In the genomic region with DNA sequence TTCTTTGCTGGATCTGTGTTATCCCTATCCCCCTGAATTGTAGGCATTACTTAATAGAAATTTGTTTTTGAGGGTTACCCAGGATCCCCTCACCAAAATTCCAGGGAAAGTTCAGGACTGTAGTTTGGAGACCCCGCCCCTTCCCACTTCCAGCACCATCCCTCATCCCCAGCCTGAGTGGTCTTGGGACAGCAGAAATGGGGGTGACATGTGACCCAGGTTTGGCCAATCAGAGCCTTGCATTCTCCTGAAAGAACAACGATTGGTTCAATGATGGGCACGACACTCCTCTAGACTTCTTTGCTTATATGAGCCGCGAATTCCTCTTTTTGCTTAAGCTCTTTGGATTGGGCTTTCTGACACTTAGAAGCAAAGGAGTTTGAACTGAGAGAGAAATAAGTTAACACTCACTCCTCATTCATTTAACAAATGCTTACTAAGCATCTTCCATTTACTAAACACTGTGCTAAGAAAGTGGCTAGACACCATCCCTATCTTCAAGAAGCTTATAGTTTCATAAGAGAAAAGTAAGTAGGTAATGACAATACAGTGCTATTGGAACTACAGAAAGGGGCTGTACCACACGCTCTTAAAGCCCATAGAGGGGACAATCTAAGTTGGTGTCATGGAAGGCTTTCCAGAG, we compare ENCODE assay signal across 1 cellular context.
TF ChIP-seq lines count a peak whose summit lies in the region.

No MANE protein-coding gene starts in this region.

TF ChIP-seq in HepG2, 621 proteins besides CTCF, POLR2A, EP300 and RAD21:
- no peak for TF ChIP-seq CREB1 (IDR thresholded peaks at IDR 0.05)
- TF ChIP-seq CREB1 (CRISPR knock-in tag; IDR thresholded peaks at IDR 0.05): no peak
- no peak for TF ChIP-seq ZNF558 (CRISPR knock-in tag; IDR thresholded peaks at IDR 0.05; ENCODE audit: borderline replicate concordance)
- no peak for TF ChIP-seq SIN3A (IDR thresholded peaks at IDR 0.05; ENCODE audit: borderline replicate concordance, low read depth, low read length)
- TF ChIP-seq, protein P1, sequence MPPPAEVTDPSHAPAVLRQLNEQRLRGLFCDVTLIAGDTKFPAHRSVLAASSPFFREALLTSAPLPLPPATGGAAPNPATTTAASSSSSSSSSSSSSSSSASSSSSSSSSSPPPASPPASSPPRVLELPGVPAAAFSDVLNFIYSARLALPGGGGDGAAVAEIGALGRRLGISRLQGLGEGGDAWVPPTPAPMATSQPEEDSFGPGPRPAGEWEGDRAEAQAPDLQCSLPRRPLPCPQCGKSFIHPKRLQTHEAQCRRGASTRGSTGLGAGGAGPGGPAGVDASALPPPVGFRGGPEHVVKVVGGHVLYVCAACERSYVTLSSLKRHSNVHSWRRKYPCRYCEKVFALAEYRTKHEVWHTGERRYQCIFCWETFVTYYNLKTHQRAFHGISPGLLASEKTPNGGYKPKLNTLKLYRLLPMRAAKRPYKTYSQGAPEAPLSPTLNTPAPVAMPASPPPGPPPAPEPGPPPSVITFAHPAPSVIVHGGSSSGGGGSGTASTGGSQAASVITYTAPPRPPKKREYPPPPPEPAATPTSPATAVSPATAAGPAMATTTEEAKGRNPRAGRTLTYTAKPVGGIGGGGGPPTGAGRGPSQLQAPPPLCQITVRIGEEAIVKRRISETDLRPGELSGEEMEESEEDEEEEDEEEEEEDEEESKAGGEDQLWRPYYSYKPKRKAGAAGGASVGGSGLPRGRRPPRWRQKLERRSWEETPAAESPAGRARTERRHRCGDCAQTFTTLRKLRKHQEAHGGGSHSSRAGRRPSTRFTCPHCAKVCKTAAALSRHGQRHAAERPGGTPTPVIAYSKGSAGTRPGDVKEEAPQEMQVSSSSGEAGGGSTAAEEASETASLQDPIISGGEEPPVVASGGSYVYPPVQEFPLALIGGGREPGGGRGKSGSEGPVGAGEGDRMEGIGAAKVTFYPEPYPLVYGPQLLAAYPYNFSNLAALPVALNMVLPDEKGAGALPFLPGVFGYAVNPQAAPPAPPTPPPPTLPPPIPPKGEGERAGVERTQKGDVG (CRISPR knock-in tag; IDR thresholded peaks at IDR 0.05; ENCODE audit: borderline replicate concordance): no peak
- TF ChIP-seq SKI (IDR thresholded peaks at IDR 0.05; ENCODE audit: partially characterized antibody): no peak
- no peak for TF ChIP-seq PREB (CRISPR knock-in tag; IDR thresholded peaks at IDR 0.05)
- TF ChIP-seq ZNF737 (CRISPR knock-in tag; IDR thresholded peaks at IDR 0.05; ENCODE audit: borderline replicate concordance): no peak
- TF ChIP-seq MAFF (IDR thresholded peaks at IDR 0.05; ENCODE audit: low read depth, low read length): peak; percentile 71
- TF ChIP-seq ZNF577 (CRISPR knock-in tag; IDR thresholded peaks at IDR 0.05; ENCODE audit: borderline replicate concordance, low read depth): no peak
- TF ChIP-seq EEA1 (CRISPR knock-in tag; IDR thresholded peaks at IDR 0.05; ENCODE audit: borderline replicate concordance): no peak
- peak; percentile 64 to 81 for TF ChIP-seq MAFK (conservative IDR thresholded peaks at IDR 0.05 in 1 of 2, IDR thresholded peaks at IDR 0.05 in 1 of 2; ENCODE audit: low read length in 2 of 2)
